25 cellular contexts compared by ENCODE assay signal in the genomic region with DNA sequence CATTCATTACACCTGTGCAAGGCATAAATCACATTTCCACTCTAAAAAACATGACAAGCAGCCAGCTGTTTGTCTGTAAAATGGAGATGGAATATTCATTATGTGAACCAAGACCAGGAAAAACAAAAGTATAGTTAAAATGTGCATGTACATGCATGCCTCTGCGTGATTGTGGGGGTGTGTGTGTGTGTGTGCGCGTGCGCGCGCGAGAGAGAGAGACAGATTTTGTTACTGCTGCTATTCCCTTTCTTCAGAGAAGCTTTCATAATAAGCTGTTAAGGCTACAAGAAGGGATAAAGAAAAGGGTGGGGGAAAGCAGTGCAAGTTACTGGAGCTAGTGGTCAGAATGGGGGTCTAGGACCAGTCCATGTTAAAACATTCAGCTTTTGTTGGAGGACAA.
A peak's percentile ranks its signal among the peaks of the same experiment; 100 is the strongest.
DNase-seq lines count a peak whose midpoint lies in the region; ATAC-seq, FAIRE-seq and TF ChIP-seq lines count a peak whose summit lies in the region.
"Had no signal": no experiment of that assay in that cellular context is flagged by ENCODE, and none has a peak within 500 bp of the region (broad histone marks: within the 10 kb centered on the region; RNA-seq: fewer than 3 reads in every experiment).

No MANE protein-coding gene starts in this region.

- no peak overlapping the region for H3K27ac Mint-ChIP-seq in astrocyte (ENCODE audit: unreplicated experiment)
- H3K27ac Mint-ChIP-seq: IgD-negative memory B cell; T-helper 1 cell treated with Interleukin-12 subunit alpha and Interleukin-12 subunit beta and Interleukin-4 antibody, amounts not matched to agents 30 μg/mL and 1 μg/mL, for 36 hours had no signal

- CTCF ChIA-PET in A549 (lab: Yijun Ruan, JAX), result interaction anchor here (1.0 to 1.2 kb wide), 2 partner anchors 21 to 29 kb away, joined by 3 read pairs; no protein-coding TSS in a partner anchor

- H2AFZ ChIP-seq in astrocyte (ENCODE audit: low read depth, low read length), result no peak overlapping the region

- no peaks in the 10 kb centered on the region for H3K27me3 ChIP-seq in astrocyte (ENCODE audit: insufficient read depth, low read length)
- H3K27me3 ChIP-seq: Peyer's patch had no signal

- TF ChIP-seq RAD21 in A549 (conservative IDR thresholded peaks at IDR 0.05 in 1 of 2, IDR thresholded peaks at IDR 0.05 in 1 of 2), result no peak

- no peaks in the 10 kb centered on the region for H3K79me2 ChIP-seq in astrocyte (ENCODE audit: insufficient read depth, low read length)

- no peaks in the 10 kb centered on the region for H3K36me3 Mint-ChIP-seq in astrocyte (ENCODE audit: low read depth, unreplicated experiment)
- H3K36me3 Mint-ChIP-seq: CD4-positive, alpha-beta memory T cell; IgD-negative memory B cell had no signal

- H3K4me2 ChIP-seq in A549 (no peak overlapping the region), astrocyte (ENCODE audit: low read length) (no peak overlapping the region)

- TF ChIP-seq POLR2A in A549 (IDR thresholded peaks at IDR 0.05; ENCODE audit: low read length) (no peak), GM12892 (IDR thresholded peaks at IDR 0.05; ENCODE audit: low read depth, low read length) (no peak)

- H3K9me3 ChIP-seq in A549 (0 out of 3 replicates have a peak, but pooled peaks cover 4% of the 10 kb centered on the region), astrocyte (ENCODE audit: insufficient read depth, low read depth, low read length) (no peaks in the 10 kb centered on the region)
- H3K9me3 ChIP-seq: Peyer's patch had no signal

- POLR2A ChIA-PET in A549 (lab: Yijun Ruan, JAX), result no interaction called here

- peaks cover 4% of the 10 kb centered on the region for H3K9me3 Mint-ChIP-seq in astrocyte (ENCODE audit: unreplicated experiment)

- no peak for DNase-seq in A549 (ENCODE audit: low read depth in 1 of 2, low spot score in 1 of 2)
- DNase-seq in GM12892 (ENCODE audit: insufficient read length), result no peak
- DNase-seq in astrocyte (ENCODE audit: low read depth), result no peak
- peak; percentile 59 for DNase-seq in epithelial cell of esophagus (ENCODE audit: low read depth)
- DNase-seq in OCI-M1 (lab: John Stamatoyannopoulos, UW), result no peak
- no peak for DNase-seq in NCI-H2196 treated with DMSO at 0.1 percent for 48 hours (lab: John Stamatoyannopoulos, UW; ENCODE audit: unreplicated experiment)
- DNase-seq: C1 segment of cervical spinal cord; CD4-positive, alpha-beta memory T cell; COR-L47; GOT3; HCEC 1CT; Karpas-422; NCI-H1092 treated with DMSO at 0.1 percent for 48 hours; NCI-H2081; NCI-H2227 treated with DMSO at 0.1 percent for 48 hours; NCI-H526 treated with DMSO at 0.1 percent for 48 hours; Peyer's patch; SIG-M5; T-helper 9 cell had no signal

- H4K20me1 ChIP-seq in astrocyte (ENCODE audit: insufficient read depth, low read length), result no peaks in the 10 kb centered on the region

- TF ChIP-seq CTCF in A549 (IDR thresholded peaks at IDR 0.05), result no peak
- no peak for TF ChIP-seq CTCF in astrocyte (IDR thresholded peaks at IDR 0.05; ENCODE audit: insufficient read depth, low read depth, low read length)
- TF ChIP-seq CTCF in epithelial cell of esophagus (IDR thresholded peaks at IDR 0.05; ENCODE audit: insufficient read depth, low read depth, low read length, missing control alignments), result no peak

- ATAC-seq in A549 (no peak), GM21390 (IDR thresholded peaks at IDR 0.05; ENCODE audit: unreplicated experiment) (no peak), GM21360 (IDR thresholded peaks at IDR 0.05; ENCODE audit: unreplicated experiment) (no peak)

- FAIRE-seq in A549 (lab: Jason Lieb, UNC) (peak; percentile 85), GM12892 (lab: Jason Lieb, UNC) (peak; percentile 61), astrocyte (lab: Jason Lieb, UNC) (peak; percentile 78)
- FAIRE-seq: G401.6 had no signal

- no peaks in the 10 kb centered on the region for H3K36me3 ChIP-seq in astrocyte (ENCODE audit: insufficient read depth, low read length)
- H3K36me3 ChIP-seq: Peyer's patch had no signal

- no peak overlapping the region for H3K4me3 Mint-ChIP-seq in astrocyte (ENCODE audit: unreplicated experiment)
- H3K4me3 Mint-ChIP-seq: CD4-positive, alpha-beta memory T cell; IgD-negative memory B cell; T-helper 1 cell treated with Interleukin-12 subunit alpha and Interleukin-12 subunit beta and Interleukin-4 antibody, amounts not matched to agents 30 μg/mL and 1 μg/mL, for 36 hours had no signal

- WGBS in A549 (ENCODE audit: missing lambda C conversion rate), result 98% methylated on average over 7 of the region's 7 CpGs

- H3K4me3 ChIP-seq in A549 (no peak overlapping the region), astrocyte (ENCODE audit: insufficient read depth, low read depth, low read length) (no peak overlapping the region), epithelial cell of esophagus (ENCODE audit: low read length) (no peak overlapping the region)
- H3K4me3 ChIP-seq: Peyer's patch, SK-N-MC had no signal

- H3K4me1 ChIP-seq in A549 (no peaks in the 10 kb centered on the region), astrocyte (ENCODE audit: insufficient read depth, low read length) (no peaks in the 10 kb centered on the region)
- H3K4me1 ChIP-seq: Peyer's patch had no signal

- H3K4me1 Mint-ChIP-seq in astrocyte (ENCODE audit: low read depth, unreplicated experiment), result no peaks in the 10 kb centered on the region
- H3K4me1 Mint-ChIP-seq: CD4-positive, alpha-beta memory T cell; IgD-negative memory B cell had no signal

- no peaks in the 10 kb centered on the region for H3K27me3 Mint-ChIP-seq in astrocyte (ENCODE audit: low read depth, unreplicated experiment)
- H3K27me3 Mint-ChIP-seq: CD4-positive, alpha-beta memory T cell; IgD-negative memory B cell had no signal

- H3K27ac ChIP-seq in A549, result no peak overlapping the region
- no peak overlapping the region for H3K27ac ChIP-seq in astrocyte (ENCODE audit: low read depth, low read length)
- H3K27ac ChIP-seq: Peyer's patch, SK-N-MC had no signal

- H3K9ac ChIP-seq in astrocyte (ENCODE audit: low read length), result no peak overlapping the region

- TF ChIP-seq EP300 in A549 (IDR thresholded peaks at IDR 0.05), result no peak

TF ChIP-seq in A549, 52 proteins besides CTCF, POLR2A, EP300 and RAD21:
- no peak for TF ChIP-seq GATA3 (IDR thresholded peaks at IDR 0.05; ENCODE audit: borderline replicate concordance)
- TF ChIP-seq MYC (IDR thresholded peaks at IDR 0.05; ENCODE audit: borderline replicate concordance, low read length), result no peak
- no peak for TF ChIP-seq RARB (CRISPR knock-in tag; IDR thresholded peaks at IDR 0.05)
- TF ChIP-seq RFX5 (IDR thresholded peaks at IDR 0.05), result no peak
- TF ChIP-seq, protein P1, sequence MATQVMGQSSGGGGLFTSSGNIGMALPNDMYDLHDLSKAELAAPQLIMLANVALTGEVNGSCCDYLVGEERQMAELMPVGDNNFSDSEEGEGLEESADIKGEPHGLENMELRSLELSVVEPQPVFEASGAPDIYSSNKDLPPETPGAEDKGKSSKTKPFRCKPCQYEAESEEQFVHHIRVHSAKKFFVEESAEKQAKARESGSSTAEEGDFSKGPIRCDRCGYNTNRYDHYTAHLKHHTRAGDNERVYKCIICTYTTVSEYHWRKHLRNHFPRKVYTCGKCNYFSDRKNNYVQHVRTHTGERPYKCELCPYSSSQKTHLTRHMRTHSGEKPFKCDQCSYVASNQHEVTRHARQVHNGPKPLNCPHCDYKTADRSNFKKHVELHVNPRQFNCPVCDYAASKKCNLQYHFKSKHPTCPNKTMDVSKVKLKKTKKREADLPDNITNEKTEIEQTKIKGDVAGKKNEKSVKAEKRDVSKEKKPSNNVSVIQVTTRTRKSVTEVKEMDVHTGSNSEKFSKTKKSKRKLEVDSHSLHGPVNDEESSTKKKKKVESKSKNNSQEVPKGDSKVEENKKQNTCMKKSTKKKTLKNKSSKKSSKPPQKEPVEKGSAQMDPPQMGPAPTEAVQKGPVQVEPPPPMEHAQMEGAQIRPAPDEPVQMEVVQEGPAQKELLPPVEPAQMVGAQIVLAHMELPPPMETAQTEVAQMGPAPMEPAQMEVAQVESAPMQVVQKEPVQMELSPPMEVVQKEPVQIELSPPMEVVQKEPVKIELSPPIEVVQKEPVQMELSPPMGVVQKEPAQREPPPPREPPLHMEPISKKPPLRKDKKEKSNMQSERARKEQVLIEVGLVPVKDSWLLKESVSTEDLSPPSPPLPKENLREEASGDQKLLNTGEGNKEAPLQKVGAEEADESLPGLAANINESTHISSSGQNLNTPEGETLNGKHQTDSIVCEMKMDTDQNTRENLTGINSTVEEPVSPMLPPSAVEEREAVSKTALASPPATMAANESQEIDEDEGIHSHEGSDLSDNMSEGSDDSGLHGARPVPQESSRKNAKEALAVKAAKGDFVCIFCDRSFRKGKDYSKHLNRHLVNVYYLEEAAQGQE (IDR thresholded peaks at IDR 0.05), result no peak
- no peak for TF ChIP-seq ZC3H11A (IDR thresholded peaks at IDR 0.05)
- no peak for TF ChIP-seq PHF8 (IDR thresholded peaks at IDR 0.05; ENCODE audit: borderline replicate concordance, low read depth)
- TF ChIP-seq JUN (IDR thresholded peaks at IDR 0.05), result no peak
- no peak for TF ChIP-seq NR3C1 (IDR thresholded peaks at IDR 0.05)
